Comparison of ENCODE assay signal across 14 cellular contexts in the genomic region with DNA sequence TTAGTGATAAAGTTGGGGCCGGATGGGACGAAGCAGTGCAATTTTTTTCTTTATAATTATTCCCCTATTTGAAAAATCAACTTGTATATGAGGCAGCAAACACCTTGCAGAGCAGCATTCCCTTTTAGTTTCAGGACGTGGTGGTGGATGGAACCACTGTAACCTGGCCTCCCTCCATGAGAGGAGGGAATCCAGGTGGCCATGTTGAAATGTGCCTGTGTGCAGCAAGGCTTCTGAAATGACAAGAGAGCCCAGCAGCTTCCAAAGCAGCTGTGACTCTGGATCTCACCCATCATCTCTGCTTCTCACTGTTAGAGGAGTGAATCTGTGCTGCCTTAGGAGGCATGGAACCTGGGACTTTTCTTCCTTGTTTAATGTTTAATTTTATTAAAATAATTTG. TPM values are rescaled to one million over a fixed set of nuclear protein-coding genes. Genes with fewer than 3 reads are reported as not detected.
DNase-seq lines count a peak whose midpoint lies in the region; ATAC-seq and TF ChIP-seq lines count a peak whose summit lies in the region.
"Had no signal": no experiment of that assay in that cellular context is flagged by ENCODE, and none has a peak within 500 bp of the region (broad histone marks: within the 10 kb centered on the region; RNA-seq: fewer than 3 reads in every experiment).

No MANE protein-coding gene starts in this region.

- H2AFZ ChIP-seq in SK-N-SH (ENCODE audit: low read depth), result no peak overlapping the region

- WGBS in sigmoid colon, 2 donors, result 87 to 90% methylated on average over 3 of the region's 3 CpGs
- WGBS in SK-N-SH (ENCODE audit: low lambda C conversion rate), result 95% methylated on average over 3 of the region's 3 CpGs

- H3K27ac ChIP-seq in VCaP (peak overlapping the region; percentile 92), sigmoid colon (peak overlapping the region; percentile 21 to 61 (median 58)), SK-N-SH (ENCODE audit: low read depth in 2 of 2, low read length in 1 of 2) (no peak overlapping the region)

- H3K27ac Mint-ChIP-seq in progenitor cell of endocrine pancreas, result no peak overlapping the region
- H3K27ac Mint-ChIP-seq: activated CD4-positive, alpha-beta memory T cell treated with anti-CD3 and anti-CD28 coated beads for 36 hours; activated naive CD8-positive, alpha-beta T cell treated with anti-CD3 and anti-CD28 coated beads for 36 hours had no signal

- no peaks in the 10 kb centered on the region for H3K36me3 ChIP-seq in sigmoid colon
- H3K36me3 ChIP-seq in SK-N-SH (replicated peaks in 1 of 2; ENCODE audit: control insufficient read depth in 1 of 2, insufficient read depth in 2 of 2, low read length in 1 of 2), result no peaks in the 10 kb centered on the region

- POLR2A ChIA-PET in SK-N-SH (lab: Yijun Ruan, JAX), result no interaction called here

- no peaks in the 10 kb centered on the region for H3K36me3 Mint-ChIP-seq in progenitor cell of endocrine pancreas (ENCODE audit: insufficient read depth)
- H3K36me3 Mint-ChIP-seq: activated CD4-positive, alpha-beta memory T cell treated with anti-CD3 and anti-CD28 coated beads for 36 hours; activated naive CD8-positive, alpha-beta T cell treated with anti-CD3 and anti-CD28 coated beads for 36 hours had no signal

- H4K20me1 ChIP-seq in SK-N-SH (ENCODE audit: insufficient read depth), result no peaks in the 10 kb centered on the region

- peaks cover 7% of the 10 kb centered on the region; the same call in 1 of the 2 replicates for H3K79me2 ChIP-seq in SK-N-SH (ENCODE audit: insufficient read depth)

- no peaks in the 10 kb centered on the region for H3K9me3 ChIP-seq in sigmoid colon
- H3K9me3 ChIP-seq in SK-N-SH, result no peaks in the 10 kb centered on the region

- H3K9ac ChIP-seq in SK-N-SH, result no peak overlapping the region

- H3F3A ChIP-seq in SK-N-SH (replicated peaks; ENCODE audit: insufficient read depth), result no peaks in the 10 kb centered on the region

- no peaks in the 10 kb centered on the region for H3K9me3 Mint-ChIP-seq in progenitor cell of endocrine pancreas (ENCODE audit: low read depth)
- H3K9me3 Mint-ChIP-seq: activated CD4-positive, alpha-beta memory T cell treated with anti-CD3 and anti-CD28 coated beads for 36 hours; activated naive CD8-positive, alpha-beta T cell treated with anti-CD3 and anti-CD28 coated beads for 36 hours had no signal

- intact Hi-C loops in left cardiac atrium (cut with DNase I) (no loop called here), sigmoid colon (cut with DNase I) (loop anchor here (5.0 kb wide), 1 partner anchor 42 kb away; the partner anchor contains the start of gene NFIA)

- H3K4me1 Mint-ChIP-seq in progenitor cell of endocrine pancreas (ENCODE audit: low read depth), result no peaks in the 10 kb centered on the region

- H3K4me3 ChIP-seq in sigmoid colon (no peak overlapping the region), SK-N-SH (ENCODE audit: low read depth in 2 of 2, low read length in 1 of 2) (no peak overlapping the region)

- H3K4me1 ChIP-seq in sigmoid colon (peaks cover 0 to 65% (median 55%) of the 10 kb centered on the region in 4 donors), SK-N-SH (ENCODE audit: control insufficient read depth in 1 of 2, insufficient read depth in 2 of 2, low read depth in 1 of 2, low read length in 1 of 2) (peaks cover 13 to 17% of the 10 kb centered on the region in 2 experiments; a peak in 3 of 4 replicates)

- CTCF ChIA-PET in SK-N-SH (lab: Yijun Ruan, JAX), result no interaction called here

- TF ChIP-seq EP300 in Ishikawa (IDR thresholded peaks at IDR 0.05; ENCODE audit: borderline replicate concordance), result no peak
- no peak for TF ChIP-seq EP300 in sigmoid colon (IDR thresholded peaks at IDR 0.05)
- no peak for TF ChIP-seq EP300 in SK-N-SH (IDR thresholded peaks at IDR 0.05; ENCODE audit: borderline replicate concordance in 1 of 2, low read depth in 1 of 2, low read length in 1 of 2)

- TF ChIP-seq POLR2A in sigmoid colon (IDR thresholded peaks at IDR 0.05), result no peak

- no peak for DNase-seq in left cardiac atrium
- peak; percentile 77 for DNase-seq in sigmoid colon
- no peak for DNase-seq in progenitor cell of endocrine pancreas (ENCODE audit: low spot score, unreplicated experiment)
- DNase-seq in SK-N-SH, result no peak
- DNase-seq: activated CD4-positive, alpha-beta memory T cell treated with anti-CD3 and anti-CD28 coated beads for 36 hours; activated naive CD8-positive, alpha-beta T cell treated with anti-CD3 and anti-CD28 coated beads for 36 hours; activated T-cell treated with anti-CD3 and anti-CD28 coated beads, Interleukin-2, amount 50 U/mL, for 48 hours; Calu3; HCEC 1CT; kidney glomerular epithelial cell; NCI-H446 treated with DMSO at 0.1 percent for 48 hours had no signal

- ATAC-seq in left cardiac atrium (peak; percentile 35 to 45), GM21515 (IDR thresholded peaks at IDR 0.05; ENCODE audit: unreplicated experiment) (no peak)

- H3K4me2 ChIP-seq in SK-N-SH, result no peak overlapping the region

- TF ChIP-seq RAD21 in Ishikawa (IDR thresholded peaks at IDR 0.05; ENCODE audit: low read depth) (no peak), SK-N-SH (IDR thresholded peaks at IDR 0.05; ENCODE audit: low read length) (no peak)

- H3K27me3 ChIP-seq in sigmoid colon (no peaks in the 10 kb centered on the region), SK-N-SH (ENCODE audit: insufficient read depth) (no peaks in the 10 kb centered on the region)

- peaks cover 67% of the 10 kb centered on the region for H3K27me3 Mint-ChIP-seq in progenitor cell of endocrine pancreas
- H3K27me3 Mint-ChIP-seq: activated CD4-positive, alpha-beta memory T cell treated with anti-CD3 and anti-CD28 coated beads for 36 hours had no signal

- H3K4me3 Mint-ChIP-seq in progenitor cell of endocrine pancreas (ENCODE audit: low read depth), result no peak overlapping the region
- H3K4me3 Mint-ChIP-seq: activated CD4-positive, alpha-beta memory T cell treated with anti-CD3 and anti-CD28 coated beads for 36 hours; activated naive CD8-positive, alpha-beta T cell treated with anti-CD3 and anti-CD28 coated beads for 36 hours had no signal

- no peak for TF ChIP-seq CTCF in VCaP (conservative IDR thresholded peaks at IDR 0.05)
- no peak for TF ChIP-seq CTCF in sigmoid colon (IDR thresholded peaks at IDR 0.05)
- TF ChIP-seq CTCF in progenitor cell of endocrine pancreas (IDR thresholded peaks at IDR 0.05; ENCODE audit: unreplicated experiment), result no peak
- TF ChIP-seq CTCF in SK-N-SH (IDR thresholded peaks at IDR 0.05), result no peak

- H3K9me2 ChIP-seq in SK-N-SH, result no peaks in the 10 kb centered on the region

TF ChIP-seq in Ishikawa, 13 proteins besides CTCF, POLR2A, EP300 and RAD21 (continues in another document):
- TF ChIP-seq REST (IDR thresholded peaks at IDR 0.05; ENCODE audit: low read depth), result no peak

TF ChIP-seq in SK-N-SH, 30 proteins besides CTCF, POLR2A, EP300 and RAD21:
- TF ChIP-seq TCF12 (IDR thresholded peaks at IDR 0.05), result no peak

RNA-seq across cellular contexts. Expression of gene NFIA, which starts 42.3 kb away (rescaled TPM):
- 10 to 100 TPM; 94.1 to 97.8 TPM for total RNA-seq in left cardiac atrium
- 100 to 1,000 TPM in 1 of 4 donors, 10 to 100 TPM in 3; 79.7 to 154 (median 89.1) TPM for total RNA-seq in sigmoid colon
- 1 to 10 TPM; 2.3 to 7.6 (median 4.2) TPM for polyA plus RNA-seq in sigmoid colon
- total RNA-seq in progenitor cell of endocrine pancreas, result 1.2 and 3.9 TPM in 2 replicates
- polyA plus RNA-seq in SK-N-SH (2012; rRNA removed), result 3.3 and 4.1 TPM in 2 replicates
- polyA plus RNA-seq in SK-N-SH (2012; cell fraction: cytosol; rRNA removed), result 2.1 and 2.7 TPM in 2 replicates
- polyA plus RNA-seq in SK-N-SH (2012; cell fraction: nucleus; rRNA removed), result 1.6 and 3.1 TPM in 2 replicates

Comparison
In these comparisons a context has a peak if more than half of its experiments do, and no peak if none do; other contexts are left out.
1. H3K27ac ChIP-seq: peak in VCaP (single experiment) and sigmoid colon (4 of 4); none in SK-N-SH (0 of 2).
2. RNA of gene NFIA, which starts 42.3 kb away (total RNA-seq): 94.1 to 97.8 TPM in left cardiac atrium and 79.7 to 154 TPM in sigmoid colon; 1.2 to 3.9 TPM in progenitor cell of endocrine pancreas; every median in the first group is over 10 times any median in the second.